ENCODE assay signal across 9 cellular contexts in genomic region chr1:6180578-6181311, GRCh38. TPM values are rescaled to one million over a fixed set of nuclear protein-coding genes. Genes with fewer than 3 reads are reported as not detected.
DNase-seq lines count a peak whose midpoint lies in the region; ATAC-seq and TF ChIP-seq lines count a peak whose summit lies in the region.
"Had no signal": no experiment of that assay in that cellular context is flagged by ENCODE, and none has a peak within 500 bp of the region (broad histone marks: within the 10 kb centered on the region; RNA-seq: fewer than 3 reads in every experiment).

No MANE protein-coding gene starts in this region.

- H3K9me2 ChIP-seq in GM23338 (ENCODE audit: insufficient read depth): 0 out of 2 replicates have a peak, but pooled peaks cover 4% of the 10 kb centered on the region
- H3K9me2 ChIP-seq in neural cell (ENCODE audit: insufficient read depth, low read length): no peaks in the 10 kb centered on the region

- peaks cover 27% of the 10 kb centered on the region for H3K4me1 Mint-ChIP-seq in CD8-positive, alpha-beta T cell (ENCODE audit: low read depth)
- H3K4me1 Mint-ChIP-seq in GM23338: peaks cover 47% of the 10 kb centered on the region

- no peak for TF ChIP-seq RAD21 in neural cell (conservative IDR thresholded peaks at IDR 0.05)

- H3K4me1 ChIP-seq in CD8-positive, alpha-beta T cell (ENCODE audit: insufficient read depth, low read length): peaks cover 17% of the 10 kb centered on the region
- H3K4me1 ChIP-seq in GM23338 (ENCODE audit: insufficient read depth): peaks cover 36% of the 10 kb centered on the region

- H3K4me3 Mint-ChIP-seq in CD8-positive, alpha-beta T cell: peak overlapping the region; percentile 63
- peak overlapping the region; percentile 54 for H3K4me3 Mint-ChIP-seq in GM23338

- H3K4me2 ChIP-seq in GM23338: peak overlapping the region; percentile 80
- H3K4me2 ChIP-seq in neural cell (ENCODE audit: low read length): no peak overlapping the region

- no peaks in the 10 kb centered on the region for H3K9me3 ChIP-seq in CD8-positive, alpha-beta T cell (ENCODE audit: low read length)
- H3K9me3 ChIP-seq in neural cell (ENCODE audit: low read length): no peaks in the 10 kb centered on the region
- H3K9me3 ChIP-seq: adrenal gland had no signal

- no peaks in the 10 kb centered on the region for H3K79me2 ChIP-seq in GM23338 (replicated peaks; ENCODE audit: insufficient read depth)
- no peaks in the 10 kb centered on the region for H3K79me2 ChIP-seq in neural cell (replicated peaks; ENCODE audit: insufficient read depth, low read length)

- H3K36me3 ChIP-seq in CD8-positive, alpha-beta T cell (ENCODE audit: insufficient read depth, low read length): no peaks in the 10 kb centered on the region
- 0 out of 2 replicates have a peak, but pooled peaks cover 4% of the 10 kb centered on the region for H3K36me3 ChIP-seq in GM23338 (ENCODE audit: insufficient read depth)
- no peaks in the 10 kb centered on the region for H3K36me3 ChIP-seq in neural cell (ENCODE audit: insufficient read depth, low read length)

- peaks cover 29% of the 10 kb centered on the region for H3K27me3 Mint-ChIP-seq in CD8-positive, alpha-beta T cell (ENCODE audit: low read depth)
- peaks cover 60% of the 10 kb centered on the region for H3K27me3 Mint-ChIP-seq in GM23338 (ENCODE audit: insufficient read depth, low read depth, poor library complexity)

- DNase-seq in CD8-positive, alpha-beta T cell: peak in 1 of 7 experiments; percentile 20
- DNase-seq in GM23338 (ENCODE audit: low spot score): peak; percentile 75
- peak; percentile 38 for DNase-seq in astrocyte of the hippocampus (ENCODE audit: low read depth, low spot score)
- no peak for DNase-seq in HK-2 (ENCODE audit: unreplicated experiment)
- no peak for DNase-seq in dedifferentiated amniotic fluid mesenchymal stem cell (ENCODE audit: extremely low spot score)

- H3K4me3 ChIP-seq in CD8-positive, alpha-beta T cell (ENCODE audit: low read depth, low read length): peak overlapping the region; percentile 19
- H3K4me3 ChIP-seq in GM23338: peak overlapping the region; percentile 52
- H3K4me3 ChIP-seq in neural cell (ENCODE audit: low read length): peak overlapping the region; percentile 41

- peaks cover 19% of the 10 kb centered on the region; the same call in 1 of the 2 replicates for H4K20me1 ChIP-seq in GM23338 (replicated peaks; ENCODE audit: insufficient read depth)
- no peaks in the 10 kb centered on the region for H4K20me1 ChIP-seq in neural cell (ENCODE audit: insufficient read depth)

- TF ChIP-seq CTCF in CD8-positive, alpha-beta T cell (IDR thresholded peaks at IDR 0.05): no peak
- TF ChIP-seq CTCF in GM23338 (conservative IDR thresholded peaks at IDR 0.05; ENCODE audit: low read depth in 2 of 2) (0 out of 4 replicates have a peak, but pooled peaks of 1 of the 2 experiments have one; percentile 8), neural cell (IDR thresholded peaks at IDR 0.05; ENCODE audit: poor library complexity, severe bottlenecking) (no peak)

- POLR2A ChIA-PET in CD8-positive, alpha-beta T cell (lab: Charles Lee): no interaction called here

- intact Hi-C loops in CD8-positive, alpha-beta T cell (cut with DNase I, micrococcal nuclease): no loop called here

- H3K27ac ChIP-seq in CD8-positive, alpha-beta T cell (ENCODE audit: low read depth, low read length): no peak overlapping the region
- H3K27ac ChIP-seq in GM23338 (ENCODE audit: low read depth): no peak overlapping the region
- no peak overlapping the region for H3K27ac ChIP-seq in neural cell (ENCODE audit: low read length)

- peak; percentile 18 for ATAC-seq in CD8-positive, alpha-beta T cell
- peak; percentile 2 for ATAC-seq in GM23338
- ATAC-seq in HG02759 (IDR thresholded peaks at IDR 0.05; ENCODE audit: unreplicated experiment): no peak
- no peak for ATAC-seq in HG03460 (IDR thresholded peaks at IDR 0.05; ENCODE audit: unreplicated experiment)

- H2AFZ ChIP-seq in GM23338: peak overlapping the region; percentile 82
- no peak overlapping the region for H2AFZ ChIP-seq in neural cell (ENCODE audit: low read depth, low read length)

- no peak overlapping the region for H3K27ac Mint-ChIP-seq in CD8-positive, alpha-beta T cell
- H3K27ac Mint-ChIP-seq in GM23338: no peak overlapping the region

- CTCF ChIA-PET in CD8-positive, alpha-beta T cell (lab: Charles Lee): no interaction called here

- peaks cover 45% of the 10 kb centered on the region for H3F3A ChIP-seq in GM23338 (replicated peaks; ENCODE audit: low read depth)
- H3F3A ChIP-seq in neural cell (ENCODE audit: insufficient read depth, low read length, poor library complexity, severe bottlenecking): no peaks in the 10 kb centered on the region

- H3K9ac ChIP-seq in neural cell (ENCODE audit: low read length): no peak overlapping the region

- peaks cover 29% of the 10 kb centered on the region for H3K27me3 ChIP-seq in CD8-positive, alpha-beta T cell (ENCODE audit: insufficient read depth, low read length)
- H3K27me3 ChIP-seq in GM23338 (ENCODE audit: insufficient read depth) (peaks cover 62% of the 10 kb centered on the region), neural cell (ENCODE audit: insufficient read depth, low read depth, low read length) (peaks cover 56% of the 10 kb centered on the region)

- no peak for TF ChIP-seq EP300 in neural cell (conservative IDR thresholded peaks at IDR 0.05; ENCODE audit: poor library complexity, severe bottlenecking)

- peaks cover 12% of the 10 kb centered on the region for H3K36me3 Mint-ChIP-seq in CD8-positive, alpha-beta T cell
- H3K36me3 Mint-ChIP-seq in GM23338 (ENCODE audit: low read depth): peaks cover 16% of the 10 kb centered on the region

- H3K9me3 Mint-ChIP-seq in CD8-positive, alpha-beta T cell: no peaks in the 10 kb centered on the region
- no peaks in the 10 kb centered on the region; the same call in 2 of the 3 replicates for H3K9me3 Mint-ChIP-seq in GM23338

TF ChIP-seq in GM23338, 12 proteins besides CTCF, POLR2A, EP300 and RAD21 (continues in another document):
- TF ChIP-seq CREB1 (CRISPR knock-in tag; IDR thresholded peaks at IDR 0.05; ENCODE audit: low read depth): no peak
- no peak for TF ChIP-seq JUNB (IDR thresholded peaks at IDR 0.05; ENCODE audit: unreplicated experiment)
- TF ChIP-seq ETS1 (IDR thresholded peaks at IDR 0.05): no peak
- no peak for TF ChIP-seq POLR2AphosphoS5 (IDR thresholded peaks at IDR 0.05; ENCODE audit: low read depth)
- no peak for TF ChIP-seq EZH2 (IDR thresholded peaks at IDR 0.05; ENCODE audit: low read depth, unreplicated experiment)
- TF ChIP-seq ZNF331 (CRISPR knock-in tag; IDR thresholded peaks at IDR 0.05; ENCODE audit: low read depth): no peak
- TF ChIP-seq EZH2phosphoT487 (IDR thresholded peaks at IDR 0.05; ENCODE audit: unreplicated experiment): no peak
- no peak for TF ChIP-seq NANOG (IDR thresholded peaks at IDR 0.05; ENCODE audit: borderline replicate concordance)

TF ChIP-seq in neural cell, 6 proteins besides CTCF, POLR2A, EP300 and RAD21:
- no peak for TF ChIP-seq POLR2AphosphoS5 (IDR thresholded peaks at IDR 0.05)
- TF ChIP-seq REST (IDR thresholded peaks at IDR 0.05; ENCODE audit: borderline replicate concordance): no peak
- TF ChIP-seq MXI1 (conservative IDR thresholded peaks at IDR 0.05; ENCODE audit: poor library complexity, severe bottlenecking): no peak
- TF ChIP-seq TAF1 (IDR thresholded peaks at IDR 0.05; ENCODE audit: low read depth): no peak
- TF ChIP-seq SMC3 (conservative IDR thresholded peaks at IDR 0.05; ENCODE audit: poor library complexity): no peak
- no peak for TF ChIP-seq EZH2 (IDR thresholded peaks at IDR 0.05; ENCODE audit: borderline replicate concordance, insufficient read depth, low read length, poor library complexity, severe bottlenecking)
TF ChIP-seq in neural cell: peak in this region for 0.

RNA-seq across cellular contexts. Expression of gene CHD5, which starts 0.6 kb away (rescaled TPM):
- total RNA-seq in CD8-positive, alpha-beta T cell: under 1 TPM; 0.06 to 0.30 TPM
- 1.0 and 1.4 TPM in 2 replicates for total RNA-seq in GM23338 (2014; rRNA removed; shearing (Covaris generic))
- polyA plus RNA-seq in GM23338 (2016; fragmentation: Nextera tagmentation; extraction: Ambion mirVana) (0.32 and 0.45 TPM in 2 replicates), neural cell (22.0 and 33.7 TPM in 2 replicates)
- 31.7 and 33.1 TPM in 2 replicates for polyA minus RNA-seq in neural cell

RNA-seq across cellular contexts. Expression of gene RPL22, which starts 18.6 kb away (rescaled TPM):
- total RNA-seq in CD8-positive, alpha-beta T cell: 100 to 1,000 TPM; 565 to 567 TPM
- total RNA-seq in GM23338 (2014; rRNA removed; shearing (Covaris generic)): 145 and 149 TPM in 2 replicates
- polyA plus RNA-seq in GM23338 (2016; fragmentation: Nextera tagmentation; extraction: Ambion mirVana) (818 and 851 TPM in 2 replicates), neural cell (275 and 294 TPM in 2 replicates)
- polyA minus RNA-seq in neural cell: 180 and 190 TPM in 2 replicates

RNA-seq across cellular contexts. Expression of gene RNF207, which starts 25.2 kb away (rescaled TPM):
- 1 to 10 TPM; 5.1 to 5.2 TPM for total RNA-seq in CD8-positive, alpha-beta T cell
- total RNA-seq in GM23338 (2014; rRNA removed; shearing (Covaris generic)): 1.5 and 2.9 TPM in 2 replicates
- polyA plus RNA-seq in GM23338 (2016; fragmentation: Nextera tagmentation; extraction: Ambion mirVana) (1.3 and 1.7 TPM in 2 replicates), neural cell (1.7 and 3.5 TPM in 2 replicates)
- 1.9 TPM in 2 replicates for polyA minus RNA-seq in neural cell

RNA-seq across cellular contexts. Expression of gene ICMT, which starts 55.0 kb away (rescaled TPM):
- total RNA-seq in CD8-positive, alpha-beta T cell: 1 to 10 TPM; 1.7 to 2.2 TPM
- total RNA-seq in GM23338 (2014; rRNA removed; shearing (Covaris generic)): 131 and 145 TPM in 2 replicates
- polyA plus RNA-seq in GM23338 (2016; fragmentation: Nextera tagmentation; extraction: Ambion mirVana): 25.6 and 27.8 TPM in 2 replicates
- 21.1 and 23.3 TPM in 2 replicates for polyA plus RNA-seq in neural cell
- 40.4 and 41.9 TPM in 2 replicates for polyA minus RNA-seq in neural cell

Comparison
In these comparisons a context has a peak if more than half of its experiments do, and no peak if none do; other contexts are left out.
1. ATAC-seq: peak in CD8-positive, alpha-beta T cell (single experiment) and GM23338 (single experiment); none in HG02759 (single experiment) and HG03460 (single experiment).
2. DNase-seq: peak in GM23338 (single experiment) and astrocyte of the hippocampus (single experiment); none in HK-2 (single experiment) and dedifferentiated amniotic fluid mesenchymal stem cell (single experiment).
3. Peak in every context shown above with its lines, with median percentiles within 50 percentile points of each other: H3K4me3 ChIP-seq.